ENCODE assay signal across 25 cellular contexts in genomic region chr16:69559164-69559563, GRCh38.
"Had no signal": no experiment of that assay in that cellular context is flagged by ENCODE, and none has a peak within 500 bp of the region (broad histone marks: within the 10 kb centered on the region; RNA-seq: fewer than 3 reads in every experiment).

No MANE protein-coding gene starts in this region.

- H3K4me1 ChIP-seq: gastrocnemius medialis had no signal

- H3K4me3 ChIP-seq: colonic mucosa, esophagus squamous epithelium, gastrocnemius medialis, heart right ventricle, left lung, lower lobe of right lung, mucosa of descending colon had no signal

- H3K4me3 Mint-ChIP-seq: dendritic cell treated with granulocyte-macrophage colony-stimulating factor and Interleukin-4, amounts not matched to agents 40 ng/mL and 50 ng/mL, for 4 days; effector memory CD8-positive, alpha-beta T cell; endodermal cell; mesothelial cell of epicardium had no signal

- ATAC-seq: effector memory CD8-positive, alpha-beta T cell; esophagus mucosa; gastrocnemius medialis; heart right ventricle; left cardiac atrium; left lung; left ventricle myocardium superior; lower lobe of right lung; mucosa of descending colon had no signal

- H3K27me3 Mint-ChIP-seq: effector memory CD8-positive, alpha-beta T cell; naive B cell had no signal

- H3K27ac ChIP-seq: colonic mucosa, epithelial cell of prostate, esophagus squamous epithelium, gastrocnemius medialis, heart right ventricle, left lung, lower lobe of right lung had no signal

- H3K36me3 ChIP-seq: colonic mucosa, esophagus squamous epithelium, gastrocnemius medialis, heart right ventricle, left lung, lower lobe of right lung had no signal

- H3K27me3 ChIP-seq: colonic mucosa, esophagus squamous epithelium, gastrocnemius medialis, left lung had no signal

- DNase-seq: colonic mucosa; cortex of kidney; effector CD8-positive, alpha-beta T cell; effector memory CD8-positive, alpha-beta T cell; endodermal cell; erythroblast; esophagus squamous epithelium; foreskin fibroblast; foreskin melanocyte; gastrocnemius medialis; glutamatergic neuron; head of caudate nucleus; heart right ventricle; hippocampal formation; left cardiac atrium; left lung; left ventricle myocardium superior; lower lobe of right lung; mesenchymal stem cell; mucosa of descending colon; naive B cell had no signal

- H3K27ac Mint-ChIP-seq: dendritic cell treated with granulocyte-macrophage colony-stimulating factor and Interleukin-4, amounts not matched to agents 40 ng/mL and 50 ng/mL, for 4 days; effector memory CD8-positive, alpha-beta T cell; endodermal cell; mesothelial cell of epicardium had no signal

- H3K9me3 Mint-ChIP-seq: effector memory CD8-positive, alpha-beta T cell; naive B cell had no signal

- H3K9me3 ChIP-seq: colonic mucosa, esophagus squamous epithelium, gastrocnemius medialis, heart right ventricle, left lung, lower lobe of right lung, mucosa of descending colon had no signal
